Comparison of ENCODE assay signal across 18 cellular contexts in the genomic region with DNA sequence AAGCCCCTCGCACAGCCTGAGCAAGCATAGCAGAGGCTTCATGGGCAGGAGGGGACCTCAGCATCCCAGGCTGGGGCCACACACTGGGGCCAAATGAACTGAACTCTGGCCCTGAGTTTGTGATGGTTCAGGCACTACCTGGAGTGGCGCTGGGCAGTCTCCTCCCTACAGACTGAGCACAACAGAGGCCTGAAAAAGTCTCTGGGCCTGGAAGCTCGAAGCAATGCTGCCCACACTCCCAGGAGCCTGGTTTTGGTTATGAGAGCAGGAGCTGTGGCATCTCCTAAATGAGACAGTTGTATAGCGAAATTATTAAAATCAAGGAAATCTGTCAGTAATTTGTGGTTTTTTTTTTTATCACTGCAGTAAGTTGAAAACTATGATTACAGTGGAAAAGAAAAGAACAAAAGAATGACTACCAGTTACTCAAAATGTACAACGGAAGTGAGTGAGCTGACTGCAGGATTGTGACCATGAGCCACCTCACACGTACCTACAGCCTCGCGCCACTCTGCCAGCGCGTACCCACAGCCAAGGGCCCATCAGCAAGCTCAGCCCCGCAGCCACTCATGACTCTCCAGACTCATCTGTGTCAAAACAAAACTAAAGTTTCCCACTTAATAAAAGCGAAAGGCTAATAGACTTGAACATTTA.
DNase-seq lines count a peak whose midpoint lies in the region; ATAC-seq and TF ChIP-seq lines count a peak whose summit lies in the region.
"Had no signal": no experiment of that assay in that cellular context is flagged by ENCODE, and none has a peak within 500 bp of the region (broad histone marks: within the 10 kb centered on the region; RNA-seq: fewer than 3 reads in every experiment).

No MANE protein-coding gene starts in this region.

- TF ChIP-seq CTCF in GM06990 (IDR thresholded peaks at IDR 0.05; ENCODE audit: insufficient read depth, low read length, poor library complexity, severe bottlenecking) (no peak), osteocyte (IDR thresholded peaks at IDR 0.05) (no peak), WTC11 (IDR thresholded peaks at IDR 0.05) (no peak)

- H3K4me3 Mint-ChIP-seq in osteocyte (ENCODE audit: unreplicated experiment) (no peak overlapping the region), WTC11 (no peak overlapping the region)

- POLR2A ChIA-PET in WTC11 (lab: Charles Lee) = no interaction called here

- no peaks in the 10 kb centered on the region for H3K27me3 ChIP-seq in GM06990 (replicated peaks; ENCODE audit: control insufficient read depth, insufficient read depth, low read length)
- H3K27me3 ChIP-seq: body of pancreas had no signal

- DNase-seq in AG08395 (ENCODE audit: low spot score) = peak; percentile 20
- peak; percentile 64 for DNase-seq in GM06990 (ENCODE audit: extremely low read depth, insufficient read length)
- DNase-seq in dermis blood vessel endothelial cell = peak; percentile 70
- no peak for DNase-seq in osteocyte (ENCODE audit: extremely low spot score, unreplicated experiment)
- no peak for DNase-seq in SK-N-DZ (ENCODE audit: low spot score)
- DNase-seq in WTC11 (ENCODE audit: low spot score) = no peak
- DNase-seq: body of pancreas, C1 segment of cervical spinal cord, KBM-7, left ventricle myocardium superior, NCI-H1436, NCI-H510A, PC-9, trophoblast cell had no signal

- H3K27me3 Mint-ChIP-seq in osteocyte (ENCODE audit: unreplicated experiment) (no peaks in the 10 kb centered on the region), WTC11 (ENCODE audit: low read depth) (no peaks in the 10 kb centered on the region)

- CTCF ChIA-PET in WTC11 (lab: Charles Lee) = no interaction called here

- H3K9me3 Mint-ChIP-seq in osteocyte (ENCODE audit: unreplicated experiment) (no peaks in the 10 kb centered on the region), WTC11 (no peaks in the 10 kb centered on the region)
- H3K9me3 Mint-ChIP-seq: activated T-helper 2 cell treated with anti-CD3 and anti-CD28 coated beads, Interferon-gamma antibody, Interleukin-2, Interleukin-4, amounts not matched to agents 10 μg/mL and 5 μg/mL and 100 μg/mL, durations not matched to agents 14 hours and 24 hours and 36 hours had no signal

- H3K4me1 Mint-ChIP-seq in osteocyte (ENCODE audit: unreplicated experiment) (peaks cover 13% of the 10 kb centered on the region), WTC11 (peaks cover under 1% of the 10 kb centered on the region)

- peak; percentile 67 for ATAC-seq in HG03442 (IDR thresholded peaks at IDR 0.05; ENCODE audit: unreplicated experiment)
- ATAC-seq in GM21786 (IDR thresholded peaks at IDR 0.05; ENCODE audit: unreplicated experiment) = no peak
- ATAC-seq in WTC11 = no peak
- ATAC-seq: body of pancreas, left ventricle myocardium superior had no signal

- H3K36me3 Mint-ChIP-seq in osteocyte (ENCODE audit: unreplicated experiment) (no peaks in the 10 kb centered on the region), WTC11 (no peaks in the 10 kb centered on the region)

- H3K36me3 ChIP-seq in GM06990 (ENCODE audit: control insufficient read depth, insufficient read depth, low read length) = no peaks in the 10 kb centered on the region
- H3K36me3 ChIP-seq: prostate gland had no signal

- H3K27ac Mint-ChIP-seq in osteocyte (ENCODE audit: unreplicated experiment) (no peak overlapping the region), WTC11 (no peak overlapping the region)
- H3K27ac Mint-ChIP-seq: activated T-helper 2 cell treated with anti-CD3 and anti-CD28 coated beads, Interferon-gamma antibody, Interleukin-2, Interleukin-4, amounts not matched to agents 10 μg/mL and 5 μg/mL and 100 μg/mL, durations not matched to agents 14 hours and 24 hours and 36 hours had no signal

- no peak overlapping the region for H3K4me3 ChIP-seq in GM06990 (replicated peaks; ENCODE audit: low read depth, low read length)
- H3K4me3 ChIP-seq: body of pancreas, PC-9, prostate gland had no signal

TF ChIP-seq in WTC11, 78 proteins besides CTCF, POLR2A, EP300 and RAD21 (continues in another document):
- no peak for TF ChIP-seq FOXK1 (CRISPR knock-in tag; IDR thresholded peaks at IDR 0.05)
- no peak for TF ChIP-seq TEAD1 (CRISPR knock-in tag; IDR thresholded peaks at IDR 0.05)
- no peak for TF ChIP-seq ZNF232 (CRISPR knock-in tag; IDR thresholded peaks at IDR 0.05)
- TF ChIP-seq, protein P1, sequence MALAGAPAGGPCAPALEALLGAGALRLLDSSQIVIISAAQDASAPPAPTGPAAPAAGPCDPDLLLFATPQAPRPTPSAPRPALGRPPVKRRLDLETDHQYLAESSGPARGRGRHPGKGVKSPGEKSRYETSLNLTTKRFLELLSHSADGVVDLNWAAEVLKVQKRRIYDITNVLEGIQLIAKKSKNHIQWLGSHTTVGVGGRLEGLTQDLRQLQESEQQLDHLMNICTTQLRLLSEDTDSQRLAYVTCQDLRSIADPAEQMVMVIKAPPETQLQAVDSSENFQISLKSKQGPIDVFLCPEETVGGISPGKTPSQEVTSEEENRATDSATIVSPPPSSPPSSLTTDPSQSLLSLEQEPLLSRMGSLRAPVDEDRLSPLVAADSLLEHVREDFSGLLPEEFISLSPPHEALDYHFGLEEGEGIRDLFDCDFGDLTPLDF (CRISPR knock-in tag; IDR thresholded peaks at IDR 0.05) = no peak
- no peak for TF ChIP-seq ZNF138 (CRISPR knock-in tag; conservative IDR thresholded peaks at IDR 0.05)
- no peak for TF ChIP-seq NR3C1 (CRISPR knock-in tag; conservative IDR thresholded peaks at IDR 0.05; ENCODE audit: low read depth)
- TF ChIP-seq CBFB (CRISPR knock-in tag; IDR thresholded peaks at IDR 0.05; ENCODE audit: low read depth) = no peak
- no peak for TF ChIP-seq MXD4 (CRISPR knock-in tag; IDR thresholded peaks at IDR 0.05; ENCODE audit: borderline replicate concordance)
- TF ChIP-seq, protein P2, sequence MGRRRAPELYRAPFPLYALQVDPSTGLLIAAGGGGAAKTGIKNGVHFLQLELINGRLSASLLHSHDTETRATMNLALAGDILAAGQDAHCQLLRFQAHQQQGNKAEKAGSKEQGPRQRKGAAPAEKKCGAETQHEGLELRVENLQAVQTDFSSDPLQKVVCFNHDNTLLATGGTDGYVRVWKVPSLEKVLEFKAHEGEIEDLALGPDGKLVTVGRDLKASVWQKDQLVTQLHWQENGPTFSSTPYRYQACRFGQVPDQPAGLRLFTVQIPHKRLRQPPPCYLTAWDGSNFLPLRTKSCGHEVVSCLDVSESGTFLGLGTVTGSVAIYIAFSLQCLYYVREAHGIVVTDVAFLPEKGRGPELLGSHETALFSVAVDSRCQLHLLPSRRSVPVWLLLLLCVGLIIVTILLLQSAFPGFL (CRISPR knock-in tag; IDR thresholded peaks at IDR 0.05; ENCODE audit: borderline replicate concordance) = no peak
- TF ChIP-seq, protein P3, sequence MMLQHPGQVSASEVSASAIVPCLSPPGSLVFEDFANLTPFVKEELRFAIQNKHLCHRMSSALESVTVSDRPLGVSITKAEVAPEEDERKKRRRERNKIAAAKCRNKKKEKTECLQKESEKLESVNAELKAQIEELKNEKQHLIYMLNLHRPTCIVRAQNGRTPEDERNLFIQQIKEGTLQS (CRISPR knock-in tag; conservative IDR thresholded peaks at IDR 0.05) = no peak
- TF ChIP-seq, protein P4, sequence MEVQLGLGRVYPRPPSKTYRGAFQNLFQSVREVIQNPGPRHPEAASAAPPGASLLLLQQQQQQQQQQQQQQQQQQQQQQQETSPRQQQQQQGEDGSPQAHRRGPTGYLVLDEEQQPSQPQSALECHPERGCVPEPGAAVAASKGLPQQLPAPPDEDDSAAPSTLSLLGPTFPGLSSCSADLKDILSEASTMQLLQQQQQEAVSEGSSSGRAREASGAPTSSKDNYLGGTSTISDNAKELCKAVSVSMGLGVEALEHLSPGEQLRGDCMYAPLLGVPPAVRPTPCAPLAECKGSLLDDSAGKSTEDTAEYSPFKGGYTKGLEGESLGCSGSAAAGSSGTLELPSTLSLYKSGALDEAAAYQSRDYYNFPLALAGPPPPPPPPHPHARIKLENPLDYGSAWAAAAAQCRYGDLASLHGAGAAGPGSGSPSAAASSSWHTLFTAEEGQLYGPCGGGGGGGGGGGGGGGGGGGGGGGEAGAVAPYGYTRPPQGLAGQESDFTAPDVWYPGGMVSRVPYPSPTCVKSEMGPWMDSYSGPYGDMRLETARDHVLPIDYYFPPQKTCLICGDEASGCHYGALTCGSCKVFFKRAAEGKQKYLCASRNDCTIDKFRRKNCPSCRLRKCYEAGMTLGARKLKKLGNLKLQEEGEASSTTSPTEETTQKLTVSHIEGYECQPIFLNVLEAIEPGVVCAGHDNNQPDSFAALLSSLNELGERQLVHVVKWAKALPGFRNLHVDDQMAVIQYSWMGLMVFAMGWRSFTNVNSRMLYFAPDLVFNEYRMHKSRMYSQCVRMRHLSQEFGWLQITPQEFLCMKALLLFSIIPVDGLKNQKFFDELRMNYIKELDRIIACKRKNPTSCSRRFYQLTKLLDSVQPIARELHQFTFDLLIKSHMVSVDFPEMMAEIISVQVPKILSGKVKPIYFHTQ (CRISPR knock-in tag; IDR thresholded peaks at IDR 0.05) = no peak
- TF ChIP-seq JUN (CRISPR knock-in tag; IDR thresholded peaks at IDR 0.05) = no peak
- no peak for TF ChIP-seq SOX15 (CRISPR knock-in tag; IDR thresholded peaks at IDR 0.05)
- TF ChIP-seq, protein P5, sequence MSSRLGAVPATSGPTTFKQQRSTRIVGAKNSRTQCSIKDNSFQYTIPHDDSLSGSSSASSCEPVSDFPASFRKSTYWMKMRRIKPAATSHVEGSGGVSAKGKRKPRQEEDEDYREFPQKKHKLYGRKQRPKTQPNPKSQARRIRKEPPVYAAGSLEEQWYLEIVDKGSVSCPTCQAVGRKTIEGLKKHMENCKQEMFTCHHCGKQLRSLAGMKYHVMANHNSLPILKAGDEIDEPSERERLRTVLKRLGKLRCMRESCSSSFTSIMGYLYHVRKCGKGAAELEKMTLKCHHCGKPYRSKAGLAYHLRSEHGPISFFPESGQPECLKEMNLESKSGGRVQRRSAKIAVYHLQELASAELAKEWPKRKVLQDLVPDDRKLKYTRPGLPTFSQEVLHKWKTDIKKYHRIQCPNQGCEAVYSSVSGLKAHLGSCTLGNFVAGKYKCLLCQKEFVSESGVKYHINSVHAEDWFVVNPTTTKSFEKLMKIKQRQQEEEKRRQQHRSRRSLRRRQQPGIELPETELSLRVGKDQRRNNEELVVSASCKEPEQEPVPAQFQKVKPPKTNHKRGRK (CRISPR knock-in tag; IDR thresholded peaks at IDR 0.05; ENCODE audit: borderline replicate concordance) = no peak
- no peak for TF ChIP-seq HMGA2 (CRISPR knock-in tag; IDR thresholded peaks at IDR 0.05)
- no peak for TF ChIP-seq ZNF263 (CRISPR knock-in tag; IDR thresholded peaks at IDR 0.05; ENCODE audit: low read depth)

Comparison
In these comparisons a context has a peak if more than half of its experiments do, and no peak if none do; other contexts are left out.
1. DNase-seq: peak in AG08395 (single experiment), GM06990 (single experiment) and dermis blood vessel endothelial cell (single experiment); none in osteocyte (single experiment), SK-N-DZ (single experiment) and WTC11 (single experiment).